ENCODE assay signal across 8 cellular contexts in genomic region chr14:21498540-21499526, GRCh38. TPM values are rescaled to one million over a fixed set of nuclear protein-coding genes. Genes with fewer than 3 reads are reported as not detected.
A peak's percentile ranks its signal among the peaks of the same experiment; 100 is the strongest.
DNase-seq lines count a peak whose midpoint lies in the region; ATAC-seq, FAIRE-seq and TF ChIP-seq lines count a peak whose summit lies in the region.

No MANE protein-coding gene starts in this region.

- dilution Hi-C loops in endothelial cell of umbilical vein (cut with MboI; ENCODE audit: extremely low pct_ligation_motif_present, low sequenced_read_pairs), result no loop called here

- no peaks in the 10 kb centered on the region for H4K20me1 ChIP-seq in endothelial cell of umbilical vein (replicated peaks; ENCODE audit: control insufficient read depth, extremely low read depth, insufficient read depth, low read length)

- H3K36me3 Mint-ChIP-seq in CD14-positive monocyte, result peaks cover 75 to 97% of the 10 kb centered on the region in 2 donors
- peaks cover 58% of the 10 kb centered on the region for H3K36me3 Mint-ChIP-seq in T-cell
- peaks cover 10 to 16% of the 10 kb centered on the region in 2 donors for H3K36me3 Mint-ChIP-seq in naive B cell

- FAIRE-seq in GM18507 (lab: Jason Lieb, UNC) (peak; percentile 80), endothelial cell of umbilical vein (lab: Jason Lieb, UNC) (peak; percentile 43)

- H3K4me2 ChIP-seq in endothelial cell of umbilical vein (ENCODE audit: insufficient read depth, low read length), result no peak overlapping the region

- peak; percentile 10 for TF ChIP-seq POLR2A in endothelial cell of umbilical vein (IDR thresholded peaks at IDR 0.05; ENCODE audit: low read depth, low read length)

- no peaks in the 10 kb centered on the region for H3K27me3 ChIP-seq in endothelial cell of umbilical vein (ENCODE audit: control insufficient read depth in 2 of 2, insufficient read depth in 2 of 2, low read length in 2 of 2)

- no peak overlapping the region for H3K4me3 ChIP-seq in endothelial cell of umbilical vein (replicated peaks in 1 of 3; ENCODE audit: insufficient read depth in 1 of 3, low read depth in 1 of 3, low read length in 3 of 3)

- POLR2A ChIA-PET in T-cell (lab: Charles Lee), result interaction anchor here (0.6 to 1.5 kb wide), 6 partner anchors 9 to 57 kb away, joined by 3 to 27 read pairs (median 4); partner anchors contain the start of gene METTL3 (in 1 of the 2)
- POLR2A ChIA-PET in endothelial cell of umbilical vein (lab: Charles Lee), result no interaction called here

- no peak overlapping the region for H3K27ac ChIP-seq in endothelial cell of umbilical vein (ENCODE audit: insufficient read depth, low read depth, low read length)

- no peak overlapping the region for H3K4me3 Mint-ChIP-seq in CD14-positive monocyte
- H3K4me3 Mint-ChIP-seq in T-cell, result no peak overlapping the region
- H3K4me3 Mint-ChIP-seq in naive B cell, result no peak overlapping the region

- DNase-seq in CD14-positive monocyte (ENCODE audit: low spot score), result no peak
- DNase-seq in GM18507 (ENCODE audit: extremely low spot score, insufficient read length, low read depth), result no peak
- peak; percentile 64 for DNase-seq in NCI-H1105 treated with DMSO at 0.1 percent for 48 hours (lab: John Stamatoyannopoulos, UW)
- peak in 13 of 34 experiments; percentile 4 to 48 (median 23) for DNase-seq in T-cell
- DNase-seq in endothelial cell of umbilical vein (ENCODE audit: low read depth, low spot score), result peak; percentile 55
- peak; percentile 29 for DNase-seq in naive B cell
- no peak for DNase-seq in cerebellar nuclear complex (lab: John Stamatoyannopoulos, UW)
- DNase-seq in KG1 (lab: John Stamatoyannopoulos, UW), result no peak

- H3K4me1 Mint-ChIP-seq in CD14-positive monocyte, result no peaks in the 10 kb centered on the region
- peaks cover 20 to 31% (median 23%) of the 10 kb centered on the region in 3 donors for H3K4me1 Mint-ChIP-seq in T-cell
- H3K4me1 Mint-ChIP-seq in naive B cell, result peaks cover 0 to 8% (median 3%) of the 10 kb centered on the region in 3 donors

- no peaks in the 10 kb centered on the region for H3K9me3 ChIP-seq in endothelial cell of umbilical vein (replicated peaks; ENCODE audit: control insufficient read depth, insufficient read depth, low read length)

- H3K27me3 Mint-ChIP-seq in CD14-positive monocyte (ENCODE audit: low read depth in 3 of 3) (peaks cover 0 to under 1% (median 0%) of the 10 kb centered on the region in 3 donors), T-cell (no peaks in the 10 kb centered on the region), naive B cell (no peaks in the 10 kb centered on the region)

- peaks cover 35 to 38% of the 10 kb centered on the region in 2 experiments for H3K36me3 ChIP-seq in endothelial cell of umbilical vein (ENCODE audit: control insufficient read depth in 2 of 2, extremely low read depth in 1 of 2, insufficient read depth in 2 of 2, low read length in 2 of 2)

- intact Hi-C loops in CD14-positive monocyte (cut with micrococcal nuclease) (loop anchor here (2.0 to 5.0 kb wide), 2 partner anchors 58 kb away; no protein-coding TSS in a partner anchor), endothelial cell of umbilical vein (cut with micrococcal nuclease) (loop anchor here (1.0 kb wide), 1 partner anchor 58 kb away; no protein-coding TSS in a partner anchor)

- no TSS peak for BruUV-seq in endothelial cell of umbilical vein (replicated peaks; lab: Mats Ljungman, UMichigan)

- TF ChIP-seq CTCF in CD14-positive monocyte (IDR thresholded peaks at IDR 0.05) (peak; percentile 70), endothelial cell of umbilical vein (IDR thresholded peaks at IDR 0.05; ENCODE audit: extremely low read depth in 1 of 2, insufficient read depth in 1 of 2, low read depth in 1 of 2, low read length in 2 of 2) (peak; percentile 34 to 42)

- H3K9ac ChIP-seq in endothelial cell of umbilical vein (replicated peaks; ENCODE audit: extremely low read depth, insufficient read depth, low read length), result no peak overlapping the region

- H3K4me1 ChIP-seq in endothelial cell of umbilical vein (ENCODE audit: control insufficient read depth, extremely low read depth, insufficient read depth, low read length), result no peaks in the 10 kb centered on the region

- H3K9me3 Mint-ChIP-seq in CD14-positive monocyte (no peaks in the 10 kb centered on the region), T-cell (no peaks in the 10 kb centered on the region), naive B cell (no peaks in the 10 kb centered on the region)

- no peak overlapping the region for H2AFZ ChIP-seq in endothelial cell of umbilical vein (ENCODE audit: low read depth, low read length)

- peak; percentile 54 to 91 (median 64) for ATAC-seq in T-cell (replicated peaks in 1 of 4)
- peak; percentile 54 to 70 for ATAC-seq in naive B cell (ENCODE audit: low read depth in 2 of 2)

- CTCF ChIA-PET in T-cell (lab: Charles Lee) (interaction anchor here (0.6 to 2.9 kb wide), 34 partner anchors 9 to 1417 kb away, joined by 3 to 50 read pairs (median 6); partner anchors contain the start of genes METTL3 (in 2 of the 2), RAB2B (in 2 of the 2), TOX4 (in 2 of the 2) and CHD8 (in 1 of the 2)), endothelial cell of umbilical vein (lab: Charles Lee) (interaction anchor here (0.5 to 2.8 kb wide), 31 partner anchors 9 to 212 kb away, joined by 3 to 128 read pairs (median 5); partner anchors contain the start of genes CHD8, METTL3, RAB2B and SALL2)

- peaks cover 9% of the 10 kb centered on the region for H3K79me2 ChIP-seq in endothelial cell of umbilical vein (ENCODE audit: control insufficient read depth, insufficient read depth, low read length)

- H3K27ac Mint-ChIP-seq in CD14-positive monocyte (no peak overlapping the region), T-cell (peak overlapping the region; percentile 58 to 77), naive B cell (peak overlapping the region in 4 of 6 donors; percentile 21 to 60 (median 40))

- H3K9me1 ChIP-seq in endothelial cell of umbilical vein (replicated peaks; ENCODE audit: control insufficient read depth, extremely low read depth, insufficient read depth, low read length), result no peaks in the 10 kb centered on the region

RNA-seq across cellular contexts. Expression of gene METTL3, which starts 12.3 kb away (rescaled TPM):
- polyA plus RNA-seq in CD14-positive monocyte (10 to 100 TPM in 1 of 2 donors, 1 to 10 TPM in 1; 9.5 to 10.8 TPM), endothelial cell of umbilical vein (80.2 and 85.3 TPM in 2 replicates), naive B cell (ENCODE audit: low read depth in 6 of 6) (10 to 100 TPM; 16.4 to 26.5 (median 24.5) TPM)
- total RNA-seq in T-cell (10 to 100 TPM; 48.0 to 94.6 (median 91.6) TPM), endothelial cell of umbilical vein (63.1 and 65.0 TPM in 2 replicates)
- 61.6 and 67.3 TPM in 2 replicates for polyA plus RNA-seq in endothelial cell of umbilical vein (2011; cell fraction: cytosol; rRNA removed)
- 465 and 505 TPM in 2 replicates for polyA plus RNA-seq in endothelial cell of umbilical vein (2011; cell fraction: nucleus; rRNA removed)
- polyA plus RNA-seq in endothelial cell of umbilical vein (2012), result 45.6 and 57.2 TPM in 2 replicates
- 85.6 and 92.0 TPM in 2 replicates for polyA minus RNA-seq in endothelial cell of umbilical vein
- polyA minus RNA-seq in endothelial cell of umbilical vein (2011; cell fraction: cytosol; rRNA and poly(A)+ RNA removed), result 28.1 TPM
- 60.7 and 85.7 TPM in 2 replicates for polyA minus RNA-seq in endothelial cell of umbilical vein (2011; cell fraction: nucleus; rRNA and poly(A)+ RNA removed)

RNA-seq across cellular contexts. Expression of gene TOX4, which starts 21.8 kb away (rescaled TPM):
- polyA plus RNA-seq in CD14-positive monocyte (10 to 100 TPM; 68.5 to 73.1 TPM), endothelial cell of umbilical vein (78.2 and 78.4 TPM in 2 replicates), naive B cell (ENCODE audit: low read depth in 6 of 6) (100 to 1,000 TPM in 2 of 6 donors, 10 to 100 TPM in 4; 59.6 to 110 (median 93.2) TPM)
- total RNA-seq in T-cell (10 to 100 TPM; 68.7 to 95.6 (median 78.9) TPM), endothelial cell of umbilical vein (63.2 and 67.4 TPM in 2 replicates)
- polyA plus RNA-seq in endothelial cell of umbilical vein (2011; cell fraction: cytosol; rRNA removed), result 59.7 and 65.2 TPM in 2 replicates
- polyA plus RNA-seq in endothelial cell of umbilical vein (2011; cell fraction: nucleus; rRNA removed), result 61.6 and 71.0 TPM in 2 replicates
- 56.5 and 91.9 TPM in 2 replicates for polyA plus RNA-seq in endothelial cell of umbilical vein (2012)
- 153 and 171 TPM in 2 replicates for polyA minus RNA-seq in endothelial cell of umbilical vein
- polyA minus RNA-seq in endothelial cell of umbilical vein (2011; cell fraction: cytosol; rRNA and poly(A)+ RNA removed), result 22.8 TPM
- polyA minus RNA-seq in endothelial cell of umbilical vein (2011; cell fraction: nucleus; rRNA and poly(A)+ RNA removed), result 33.2 and 40.7 TPM in 2 replicates

RNA-seq across cellular contexts. Expression of gene RAB2B, which starts 22.1 kb away (rescaled TPM):
- polyA plus RNA-seq in CD14-positive monocyte, result 1 to 10 TPM; 2.1 to 5.1 TPM
- 10 to 100 TPM; 23.6 to 33.7 (median 27.6) TPM for total RNA-seq in T-cell
- total RNA-seq in endothelial cell of umbilical vein, result 29.1 and 30.6 TPM in 2 replicates
- polyA plus RNA-seq in endothelial cell of umbilical vein, result 26.8 and 27.9 TPM in 2 replicates
- 23.6 and 24.1 TPM in 2 replicates for polyA plus RNA-seq in endothelial cell of umbilical vein (2011; cell fraction: cytosol; rRNA removed)
- 43.2 and 47.7 TPM in 2 replicates for polyA plus RNA-seq in endothelial cell of umbilical vein (2011; cell fraction: nucleus; rRNA removed)
- polyA plus RNA-seq in endothelial cell of umbilical vein (2012), result 24.9 and 28.6 TPM in 2 replicates
- 40.8 and 47.7 TPM in 2 replicates for polyA minus RNA-seq in endothelial cell of umbilical vein
- polyA minus RNA-seq in endothelial cell of umbilical vein (2011; cell fraction: cytosol; rRNA and poly(A)+ RNA removed), result 6.3 TPM
- polyA minus RNA-seq in endothelial cell of umbilical vein (2011; cell fraction: nucleus; rRNA and poly(A)+ RNA removed), result 26.0 and 33.6 TPM in 2 replicates
- polyA plus RNA-seq in naive B cell (ENCODE audit: low read depth in 6 of 6), result 10 to 100 TPM; 11.6 to 16.9 (median 15.0) TPM

RNA-seq across cellular contexts. Expression of gene SALL2, which starts 27.3 kb away (rescaled TPM):
- polyA plus RNA-seq in CD14-positive monocyte (not detected), endothelial cell of umbilical vein (2.8 and 4.3 TPM in 2 replicates), naive B cell (ENCODE audit: low read depth in 6 of 6) (1 to 10 TPM in 1 of 6 donors, under 1 TPM in 3, not detected in 2; 0.17 to 1.1 (median 0.53) TPM)
- total RNA-seq in T-cell (1 to 10 TPM; 3.3 to 5.8 (median 4.6) TPM), endothelial cell of umbilical vein (4.6 and 6.8 TPM in 2 replicates)
- polyA plus RNA-seq in endothelial cell of umbilical vein (2011; cell fraction: cytosol; rRNA removed), result 2.4 and 3.0 TPM in 2 replicates
- 1.0 and 1.4 TPM in 2 replicates for polyA plus RNA-seq in endothelial cell of umbilical vein (2011; cell fraction: nucleus; rRNA removed)
- 1.4 and 1.7 TPM in 2 replicates for polyA plus RNA-seq in endothelial cell of umbilical vein (2012)
- polyA minus RNA-seq in endothelial cell of umbilical vein, result 3.6 and 5.2 TPM in 2 replicates
- polyA minus RNA-seq in endothelial cell of umbilical vein (2011; cell fraction: cytosol; rRNA and poly(A)+ RNA removed), result not detected
- 1.0 and 2.0 TPM in 2 replicates for polyA minus RNA-seq in endothelial cell of umbilical vein (2011; cell fraction: nucleus; rRNA and poly(A)+ RNA removed)

RNA-seq across cellular contexts. Expression of gene CHD8, which starts 42.9 kb away (rescaled TPM):
- polyA plus RNA-seq in CD14-positive monocyte (10 to 100 TPM in 1 of 2 donors, 1 to 10 TPM in 1; 8.2 to 15.1 TPM), endothelial cell of umbilical vein (52.3 and 55.2 TPM in 2 replicates), naive B cell (ENCODE audit: low read depth in 6 of 6) (10 to 100 TPM; 15.0 to 57.3 (median 33.3) TPM)
- total RNA-seq in T-cell (100 to 1,000 TPM; 125 to 133 (median 131) TPM), endothelial cell of umbilical vein (86.7 and 94.3 TPM in 2 replicates)
- polyA plus RNA-seq in endothelial cell of umbilical vein (2011; cell fraction: cytosol; rRNA removed), result 29.1 and 31.7 TPM in 2 replicates
- 113 and 139 TPM in 2 replicates for polyA plus RNA-seq in endothelial cell of umbilical vein (2011; cell fraction: nucleus; rRNA removed)
- polyA plus RNA-seq in endothelial cell of umbilical vein (2012), result 60.7 and 61.2 TPM in 2 replicates
- polyA minus RNA-seq in endothelial cell of umbilical vein, result 80.4 and 114 TPM in 2 replicates
- polyA minus RNA-seq in endothelial cell of umbilical vein (2011; cell fraction: cytosol; rRNA and poly(A)+ RNA removed), result 45.3 TPM
- 88.2 and 109 TPM in 2 replicates for polyA minus RNA-seq in endothelial cell of umbilical vein (2011; cell fraction: nucleus; rRNA and poly(A)+ RNA removed)

Comparison
In these comparisons a context has a peak if more than half of its experiments do, and no peak if none do; other contexts are left out.
1. DNase-seq: peak in NCI-H1105 treated with DMSO at 0.1 percent for 48 hours (single experiment), endothelial cell of umbilical vein (single experiment) and naive B cell (single experiment); none in CD14-positive monocyte (single experiment), GM18507 (single experiment), cerebellar nuclear complex (0 of 2) and KG1 (single experiment).
2. H3K27ac Mint-ChIP-seq: peak in T-cell (2 of 2) and naive B cell (4 of 6); none in CD14-positive monocyte (0 of 7).